Comparison of ENCODE assay signal across 11 cellular contexts in genomic region chr22:45717787-45718186, GRCh38. TPM values are rescaled to one million over a fixed set of nuclear protein-coding genes. Genes with fewer than 3 reads are reported as not detected.
DNase-seq lines count a peak whose midpoint lies in the region; ATAC-seq and TF ChIP-seq lines count a peak whose summit lies in the region.
"Had no signal": no experiment of that assay in that cellular context is flagged by ENCODE, and none has a peak within 500 bp of the region (broad histone marks: within the 10 kb centered on the region; RNA-seq: fewer than 3 reads in every experiment).

No MANE protein-coding gene starts in this region.

- H3K4me2 ChIP-seq in GM23248 (ENCODE audit: unreplicated experiment) (peak overlapping the region; percentile 50), skeletal muscle satellite cell (ENCODE audit: low read length) (peak overlapping the region; percentile 15)

- H3K27me3 ChIP-seq in GM23248 (replicated peaks; ENCODE audit: insufficient read depth) (no peaks in the 10 kb centered on the region), RWPE2 (ENCODE audit: insufficient read depth, poor library complexity, severe bottlenecking) (no peaks in the 10 kb centered on the region), skeletal muscle satellite cell (ENCODE audit: control insufficient read depth, insufficient read depth, low read length) (no peaks in the 10 kb centered on the region), esophagus squamous epithelium (no peaks in the 10 kb centered on the region)
- H3K27me3 ChIP-seq: ovary, tibial artery had no signal

- no peak for TF ChIP-seq POLR2A in esophagus squamous epithelium (IDR thresholded peaks at IDR 0.05)

- ATAC-seq in RWPE2 (ENCODE audit: low read depth) (peak; percentile 80), GM19455 (IDR thresholded peaks at IDR 0.05; ENCODE audit: unreplicated experiment) (no peak)

- H3K9me3 ChIP-seq in GM23248 (ENCODE audit: low read depth), result no peaks in the 10 kb centered on the region
- no peaks in the 10 kb centered on the region for H3K9me3 ChIP-seq in RWPE2 (ENCODE audit: severe bottlenecking)
- H3K9me3 ChIP-seq in skeletal muscle satellite cell (replicated peaks; ENCODE audit: low read length), result no peaks in the 10 kb centered on the region
- no peaks in the 10 kb centered on the region for H3K9me3 ChIP-seq in esophagus squamous epithelium
- H3K9me3 ChIP-seq: ovary, tibial artery had no signal

- peaks cover 32% of the 10 kb centered on the region for H3F3A ChIP-seq in GM23248 (ENCODE audit: insufficient read depth)

- peaks cover 93% of the 10 kb centered on the region for H3K79me2 ChIP-seq in GM23248 (ENCODE audit: insufficient read depth)

- WGBS in GM23248 (ENCODE audit: low coverage in 1 of 2, low lambda C conversion rate in 2 of 2, missing lambda C conversion rate in 2 of 2), 2 experiments, result 8 to 13% methylated on average over 1 of the region's 1 CpG
- 82 to 85% methylated on average over 1 of the region's 1 CpG for WGBS in esophagus squamous epithelium, 2 donors

- H3K4me1 ChIP-seq in GM23248 (ENCODE audit: insufficient read depth), result peaks cover 35% of the 10 kb centered on the region
- H3K4me1 ChIP-seq in RWPE2 (ENCODE audit: insufficient read depth, poor library complexity, severe bottlenecking), result peaks cover 15% of the 10 kb centered on the region
- peaks cover 17% of the 10 kb centered on the region for H3K4me1 ChIP-seq in skeletal muscle satellite cell (ENCODE audit: control insufficient read depth, insufficient read depth, low read length)
- peaks cover 0 to 12% (median 4%) of the 10 kb centered on the region in 3 donors for H3K4me1 ChIP-seq in esophagus squamous epithelium
- H3K4me1 ChIP-seq: tibial artery had no signal

- peak overlapping the region; percentile 73 for H3K27ac ChIP-seq in GM23248
- peak overlapping the region; percentile 40 for H3K27ac ChIP-seq in RWPE2 (ENCODE audit: poor library complexity, severe bottlenecking)
- no peak overlapping the region for H3K27ac ChIP-seq in esophagus squamous epithelium
- H3K27ac ChIP-seq: ovary, tibial artery had no signal

- H3K9me2 ChIP-seq in GM23248 (ENCODE audit: insufficient read depth), result no peaks in the 10 kb centered on the region

- peaks cover 29% of the 10 kb centered on the region for H3K36me3 ChIP-seq in GM23248 (ENCODE audit: low read depth)
- H3K36me3 ChIP-seq in RWPE2 (ENCODE audit: low read depth), result peaks cover 42% of the 10 kb centered on the region
- peaks cover 57% of the 10 kb centered on the region for H3K36me3 ChIP-seq in skeletal muscle satellite cell (ENCODE audit: insufficient read depth, low read length)
- peaks cover 0 to 77% (median 0%) of the 10 kb centered on the region in 3 donors for H3K36me3 ChIP-seq in esophagus squamous epithelium
- H3K36me3 ChIP-seq: ovary had no signal

- TF ChIP-seq CTCF in RWPE2 (IDR thresholded peaks at IDR 0.05; ENCODE audit: poor library complexity, severe bottlenecking) (no peak), esophagus squamous epithelium (IDR thresholded peaks at IDR 0.05) (no peak)

- peak overlapping the region; percentile 49 for H3K9ac ChIP-seq in GM23248
- H3K9ac ChIP-seq in skeletal muscle satellite cell (ENCODE audit: low read depth, low read length), result peak overlapping the region; percentile 48

- H2AFZ ChIP-seq in GM23248, result no peak overlapping the region

- in situ Hi-C loops in GM23248 (cut with MboI), result no loop called here

- intact Hi-C loops in esophagus squamous epithelium (cut with DNase I), result no loop called here

- H4K20me1 ChIP-seq in GM23248 (ENCODE audit: insufficient read depth), result peaks cover 5% of the 10 kb centered on the region; the same call in 1 of the 2 replicates

- H3K4me3 ChIP-seq in GM23248, result no peak overlapping the region
- H3K4me3 ChIP-seq in RWPE2 (ENCODE audit: severe bottlenecking), result no peak overlapping the region
- H3K4me3 ChIP-seq in skeletal muscle satellite cell (ENCODE audit: low read length), result no peak overlapping the region
- H3K4me3 ChIP-seq in esophagus squamous epithelium, result no peak overlapping the region
- H3K4me3 ChIP-seq: ovary, tibial artery had no signal

- DNase-seq in GM23248, result peak; percentile 84
- DNase-seq in RWPE2 (ENCODE audit: low spot score), result no peak
- peak; percentile 30 for DNase-seq in fibroblast of gingiva (ENCODE audit: low read depth)
- DNase-seq in DMS 273 (lab: John Stamatoyannopoulos, UW; ENCODE audit: unreplicated experiment), result no peak
- DNase-seq in esophagus squamous epithelium (lab: John Stamatoyannopoulos, UW), result no peak
- DNase-seq: activated CD4-positive, alpha-beta T cell treated with anti-CD3 and anti-CD28 coated beads, Interleukin-2, amount 50 U/mL, for 4 hours; hypothalamus; ovary; tibial artery had no signal

RNA-seq across cellular contexts. Expression of gene ATXN10, which starts 46.2 kb away (rescaled TPM):
- total RNA-seq in GM23248 (2014; rRNA removed; shearing (Covaris generic)), result 108 and 109 TPM in 2 replicates
- 211 and 216 TPM in 2 replicates for polyA plus RNA-seq in GM23248 (2016; fragmentation: Nextera tagmentation; extraction: Ambion mirVana)
- total RNA-seq in skeletal muscle satellite cell (2012; rRNA removed), result 66.4 and 99.6 TPM in 2 replicates
- total RNA-seq in esophagus squamous epithelium, result 100 to 1,000 TPM in 1 of 4 donors, 10 to 100 TPM in 3; 79.0 to 152 (median 88.3) TPM

Comparison
In these comparisons a context has a peak if more than half of its experiments do, and no peak if none do; other contexts are left out.
1. DNase-seq: peak in GM23248 (single experiment) and fibroblast of gingiva (single experiment); none in RWPE2 (single experiment), DMS 273 (single experiment) and esophagus squamous epithelium (single experiment).
2. H3K27ac ChIP-seq: peak in GM23248 (single experiment) and RWPE2 (single experiment); none in esophagus squamous epithelium (0 of 4).